Comparison of ENCODE assay signal across 13 cellular contexts in genomic region chr4:80268081-80268823, GRCh38. TPM values are rescaled to one million over a fixed set of nuclear protein-coding genes. Genes with fewer than 3 reads are reported as not detected.
DNase-seq lines count a peak whose midpoint lies in the region; ATAC-seq and TF ChIP-seq lines count a peak whose summit lies in the region.
"Had no signal": no experiment of that assay in that cellular context is flagged by ENCODE, and none has a peak within 500 bp of the region (broad histone marks: within the 10 kb centered on the region; RNA-seq: fewer than 3 reads in every experiment).

No MANE protein-coding gene starts in this region.

- ATAC-seq in aorta (ENCODE audit: low FRiP score) (peak; percentile 40), right lobe of liver (no peak)

- H4K20me1 ChIP-seq in mammary epithelial cell (ENCODE audit: insufficient read depth, low read length), result no peaks in the 10 kb centered on the region
- H4K20me1 ChIP-seq: BLaER1 had no signal

- no peaks in the 10 kb centered on the region for H3K9me3 ChIP-seq in mammary epithelial cell (replicated peaks; ENCODE audit: insufficient read depth, low read length)
- no peaks in the 10 kb centered on the region for H3K9me3 ChIP-seq in breast epithelium
- H3K9me3 ChIP-seq in iPS-20b (ENCODE audit: insufficient read depth, low read depth, low read length), result peaks cover 6% of the 10 kb centered on the region; the same call in 1 of the 2 replicates
- peaks cover 2% of the 10 kb centered on the region for H3K9me3 ChIP-seq in aorta (ENCODE audit: control insufficient read depth, low read length)
- no peaks in the 10 kb centered on the region for H3K9me3 ChIP-seq in right lobe of liver

- BruUV-seq in mammary epithelial cell (replicated peaks; lab: Mats Ljungman, UMichigan), result no TSS peak

- peak overlapping the region; percentile 94 for H2AFZ ChIP-seq in mammary epithelial cell (ENCODE audit: low read depth, low read length)

- CTCF ChIA-PET in mammary epithelial cell (lab: Charles Lee; ENCODE audit: low non-redundant PET), result no interaction called here

- DNase-seq in mammary epithelial cell (peak; percentile 55), breast epithelium (ENCODE audit: low spot score in 2 of 2) (no peak), astrocyte of the spinal cord (ENCODE audit: low read depth, low spot score) (peak; percentile 67), aorta (no peak), right lobe of liver (no peak), midbrain (lab: John Stamatoyannopoulos, UW) (no peak)
- DNase-seq in activated CD8-positive, alpha-beta memory T cell treated with anti-CD3 and anti-CD28 coated beads, Interleukin-2, amount 50 U/mL, for 48 hours, result no peak
- DNase-seq: erythroblast; stimulated activated CD4-positive, alpha-beta T cell treated with anti-CD3 and anti-CD28 coated beads, Interleukin-4, amount 100 ng/mL, for 24 hours had no signal

- intact Hi-C loops in mammary epithelial cell (cut with micrococcal nuclease), result loop anchor here (5.0 kb wide), 1 partner anchor 36 kb away; no protein-coding TSS in a partner anchor
- intact Hi-C loops in breast epithelium (cut with DNase I; ENCODE audit: low total_unique reads), result no loop called here
- intact Hi-C loops in aorta (cut with DNase I), result no loop called here
- intact Hi-C loops in right lobe of liver (cut with DNase I), result no loop called here

- in situ Hi-C loops in mammary epithelial cell (cut with MboI; ENCODE audit: low sequenced_read_pairs in 2 of 2) (no loop called here), astrocyte of the spinal cord (cut with HindIII; ENCODE audit: low sequenced_read_pairs) (no loop called here)

- TF ChIP-seq POLR2A in breast epithelium (IDR thresholded peaks at IDR 0.05), result no peak
- TF ChIP-seq POLR2A in right lobe of liver (IDR thresholded peaks at IDR 0.05), result no peak

- H3K27ac ChIP-seq in mammary epithelial cell (ENCODE audit: insufficient read depth, low read depth, low read length) (no peak overlapping the region), breast epithelium (no peak overlapping the region), iPS-20b (ENCODE audit: low read length) (no peak overlapping the region), aorta (ENCODE audit: low read depth in 1 of 2, low read length in 2 of 2) (no peak overlapping the region), right lobe of liver (no peak overlapping the region)
- H3K27ac ChIP-seq: BLaER1 had no signal

- H3K9ac ChIP-seq in mammary epithelial cell (ENCODE audit: insufficient read depth, low read length), result peak overlapping the region; percentile 6
- no peak overlapping the region for H3K9ac ChIP-seq in iPS-20b (ENCODE audit: low read depth, low read length)
- H3K9ac ChIP-seq: BLaER1 had no signal

- peaks cover 12% of the 10 kb centered on the region for H3K79me2 ChIP-seq in mammary epithelial cell (ENCODE audit: insufficient read depth, low read length)

- no peaks in the 10 kb centered on the region for H3K27me3 ChIP-seq in mammary epithelial cell (ENCODE audit: insufficient read depth, low read length)
- H3K27me3 ChIP-seq in breast epithelium, result peaks cover 0 to 64% of the 10 kb centered on the region in 2 donors
- peaks cover 96% of the 10 kb centered on the region for H3K27me3 ChIP-seq in iPS-20b (ENCODE audit: insufficient read depth, low read length)
- peaks cover 0 to 7% of the 10 kb centered on the region in 2 donors for H3K27me3 ChIP-seq in aorta (ENCODE audit: control insufficient read depth in 1 of 2, insufficient read depth in 2 of 2, low read length in 1 of 2)
- H3K27me3 ChIP-seq in right lobe of liver, result peaks cover 4 to 28% of the 10 kb centered on the region in 2 donors
- H3K27me3 ChIP-seq: BLaER1 had no signal

- H3K4me1 ChIP-seq in mammary epithelial cell (ENCODE audit: insufficient read depth, low read length), result peaks cover 34% of the 10 kb centered on the region
- no peaks in the 10 kb centered on the region for H3K4me1 ChIP-seq in breast epithelium
- peaks cover 12% of the 10 kb centered on the region; the same call in 1 of the 2 replicates for H3K4me1 ChIP-seq in iPS-20b (ENCODE audit: insufficient read depth, low read length)
- H3K4me1 ChIP-seq in aorta (ENCODE audit: control insufficient read depth in 1 of 2, insufficient read depth in 2 of 2, low read length in 2 of 2), result no peaks in the 10 kb centered on the region
- H3K4me1 ChIP-seq in right lobe of liver, result peaks cover 0 to 8% (median 0%) of the 10 kb centered on the region in 4 donors

- TF ChIP-seq CTCF in mammary epithelial cell (conservative IDR thresholded peaks at IDR 0.05 in 1 of 2, IDR thresholded peaks at IDR 0.05 in 1 of 2; ENCODE audit: extremely low read depth in 1 of 2, insufficient read depth in 1 of 2, low read depth in 1 of 2, low read length in 2 of 2) (no peak), breast epithelium (IDR thresholded peaks at IDR 0.05) (no peak), astrocyte of the spinal cord (IDR thresholded peaks at IDR 0.05; ENCODE audit: low read depth, low read length) (no peak), right lobe of liver (IDR thresholded peaks at IDR 0.05) (no peak)

- H3K4me2 ChIP-seq in mammary epithelial cell (ENCODE audit: insufficient read depth, low read depth, low read length), result peak overlapping the region; percentile 93
- H3K4me2 ChIP-seq: BLaER1 had no signal

- H3K4me3 ChIP-seq in mammary epithelial cell (replicated peaks in 1 of 3; ENCODE audit: insufficient read depth in 1 of 3, low read depth in 2 of 3, low read length in 3 of 3), result peak overlapping the region; percentile 63 to 79 (median 63)
- no peak overlapping the region for H3K4me3 ChIP-seq in breast epithelium
- H3K4me3 ChIP-seq in astrocyte of the spinal cord (ENCODE audit: low read depth, low read length), result peak overlapping the region; percentile 90
- H3K4me3 ChIP-seq in iPS-20b (ENCODE audit: low read length), result peak overlapping the region; percentile 46; the same call in 1 of the 2 replicates
- no peak overlapping the region for H3K4me3 ChIP-seq in aorta (ENCODE audit: low read length in 2 of 2)
- H3K4me3 ChIP-seq in right lobe of liver, result no peak overlapping the region
- H3K4me3 ChIP-seq: BLaER1 had no signal

- dilution Hi-C loops in mammary epithelial cell (cut with HindIII; ENCODE audit: low sequenced_read_pairs), result no loop called here

- 27% methylated on average over 17 of the region's 31 CpGs for WGBS in mammary epithelial cell (ENCODE audit: low coverage, missing lambda C conversion rate)
- WGBS in aorta, 2 donors, result 4 to 5% methylated on average over 31 of the region's 31 CpGs
- WGBS in right lobe of liver (ENCODE audit: insufficient coverage, low coverage, low lambda C conversion rate, missing lambda C conversion rate), result 7% methylated on average over 10 of the region's 31 CpGs

- H3K36me3 ChIP-seq in mammary epithelial cell (ENCODE audit: insufficient read depth, low read length) (no peaks in the 10 kb centered on the region), breast epithelium (no peaks in the 10 kb centered on the region), iPS-20b (ENCODE audit: insufficient read depth, low read depth, low read length) (no peaks in the 10 kb centered on the region), aorta (ENCODE audit: control insufficient read depth in 1 of 2, insufficient read depth in 2 of 2, low read length in 1 of 2) (no peaks in the 10 kb centered on the region), right lobe of liver (no peaks in the 10 kb centered on the region)
- H3K36me3 ChIP-seq: BLaER1 had no signal

RNA-seq across cellular contexts. Expression of gene FGF5, which starts 1.8 kb away (rescaled TPM):
- 1 to 10 TPM in 1 of 2 donors, under 1 TPM in 1; 0.17 to 2.9 TPM for total RNA-seq in mammary epithelial cell
- 3.9 TPM for polyA plus RNA-seq in mammary epithelial cell
- 19.9 TPM for polyA minus RNA-seq in mammary epithelial cell
- total RNA-seq in breast epithelium, result not detected
- total RNA-seq in aorta, result under 1 TPM in 1 of 2 donors, not detected in 1; 0.15 TPM
- polyA plus RNA-seq in aorta, result not detected
- total RNA-seq in right lobe of liver, result not detected
- total RNA-seq: mononuclear cell had no signal
- polyA plus RNA-seq: urinary bladder had no signal

Comparison
In these comparisons a context has a peak if more than half of its experiments do, and no peak if none do; other contexts are left out.
1. DNase-seq: peak in mammary epithelial cell (single experiment) and astrocyte of the spinal cord (single experiment); none in breast epithelium (0 of 2), aorta (0 of 2), activated CD8-positive, alpha-beta memory T cell treated with anti-CD3 and anti-CD28 coated beads, Interleukin-2, amount 50 U/mL, for 48 hours (single experiment), right lobe of liver (0 of 3) and midbrain (single experiment).
2. H3K4me3 ChIP-seq: peak in mammary epithelial cell (3 of 3), astrocyte of the spinal cord (single experiment) and iPS-20b (single experiment); none in breast epithelium (0 of 3), aorta (0 of 2) and right lobe of liver (0 of 3).